ENCODE assay signal across 22 cellular contexts in genomic region chr16:49830873-49831272, GRCh38. TPM values are rescaled to one million over a fixed set of nuclear protein-coding genes. Genes with fewer than 3 reads are reported as not detected.
DNase-seq lines count a peak whose midpoint lies in the region; ATAC-seq and TF ChIP-seq lines count a peak whose summit lies in the region.
"Had no signal": no experiment of that assay in that cellular context is flagged by ENCODE, and none has a peak within 500 bp of the region (broad histone marks: within the 10 kb centered on the region; RNA-seq: fewer than 3 reads in every experiment).

No MANE protein-coding gene starts in this region.

- peaks cover 12% of the 10 kb centered on the region for H3K36me3 Mint-ChIP-seq in nephron (ENCODE audit: low read depth)
- H3K36me3 Mint-ChIP-seq: CD4-positive, CD25-positive, alpha-beta regulatory T cell; CD8-positive, alpha-beta memory T cell had no signal

- ATAC-seq in GM21390 (IDR thresholded peaks at IDR 0.05; ENCODE audit: unreplicated experiment) = no peak
- ATAC-seq: A549, GM12878, HCT116 had no signal

- DNase-seq in ascending aorta (ENCODE audit: low spot score in 2 of 2) (no peak), NCI-H2227 (lab: John Stamatoyannopoulos, UW; ENCODE audit: unreplicated experiment) (no peak), NOMO-1 (lab: John Stamatoyannopoulos, UW; ENCODE audit: unreplicated experiment in 2 of 2) (no peak)
- DNase-seq: C1 segment of cervical spinal cord; CD4-positive, CD25-positive, alpha-beta regulatory T cell; CD8-positive, alpha-beta memory T cell; COR-L47; DMS 273 treated with DMSO at 0.1 percent for 48 hours; DMS53; DND-41; EL; GOT3; H7; HFFc6 had no signal

- H3K4me1 ChIP-seq in ascending aorta = peaks cover 42 to 67% of the 10 kb centered on the region in 2 donors
- peaks cover 26 to 80% (median 66%) of the 10 kb centered on the region in 5 donors for H3K4me1 ChIP-seq in subcutaneous abdominal adipose tissue (ENCODE audit: control insufficient read depth in 5 of 5, insufficient read depth in 5 of 5, low read length in 5 of 5)
- H3K4me1 ChIP-seq: A549 had no signal

- H3K27ac ChIP-seq in ascending aorta (peak overlapping the region; percentile 86 to 90), subcutaneous abdominal adipose tissue (ENCODE audit: low read depth, low read length) (peak overlapping the region; percentile 85)
- H3K27ac ChIP-seq: A549, HL-60 had no signal

- H3K4me3 ChIP-seq in ascending aorta (no peak overlapping the region), subcutaneous abdominal adipose tissue (ENCODE audit: low read depth in 1 of 5, low read length in 5 of 5) (no peak overlapping the region)
- H3K4me3 ChIP-seq: A549, GM12878 had no signal

- TF ChIP-seq CTCF in ascending aorta (IDR thresholded peaks at IDR 0.05) (no peak), nephron (IDR thresholded peaks at IDR 0.05; ENCODE audit: unreplicated experiment in 3 of 3) (no peak)

- H3K4me3 Mint-ChIP-seq in nephron = no peak overlapping the region
- H3K4me3 Mint-ChIP-seq: CD4-positive, CD25-positive, alpha-beta regulatory T cell; CD8-positive, alpha-beta memory T cell; HFFc6 had no signal

- H3K4me1 Mint-ChIP-seq in nephron = peaks cover 79% of the 10 kb centered on the region
- H3K4me1 Mint-ChIP-seq: CD4-positive, CD25-positive, alpha-beta regulatory T cell; CD8-positive, alpha-beta memory T cell had no signal

- H3K27me3 Mint-ChIP-seq in nephron (ENCODE audit: low read depth) = no peaks in the 10 kb centered on the region

- H3K36me3 ChIP-seq in ascending aorta (no peaks in the 10 kb centered on the region), subcutaneous abdominal adipose tissue (ENCODE audit: control insufficient read depth in 5 of 5, insufficient read depth in 5 of 5, low read length in 5 of 5) (no peaks in the 10 kb centered on the region)

- intact Hi-C loops in ascending aorta (cut with DNase I) = loop anchor here (5.0 to 10.0 kb wide), 3 partner anchors 129 to 914 kb away; partner anchors contain the start of gene CYLD

- H3K9ac ChIP-seq in subcutaneous abdominal adipose tissue (ENCODE audit: low read length in 5 of 5) = no peak overlapping the region

- peak overlapping the region; percentile 60 to 97 (median 79) for H3K27ac Mint-ChIP-seq in nephron
- H3K27ac Mint-ChIP-seq: CD4-positive, CD25-positive, alpha-beta regulatory T cell; CD8-positive, alpha-beta memory T cell; HFFc6 had no signal

- H3K9me3 Mint-ChIP-seq in nephron = no peaks in the 10 kb centered on the region
- H3K9me3 Mint-ChIP-seq: HFFc6 had no signal

- H3K9me3 ChIP-seq in ascending aorta (no peaks in the 10 kb centered on the region), subcutaneous abdominal adipose tissue (ENCODE audit: control insufficient read depth in 5 of 5, low read length in 5 of 5) (peaks cover 0 to 2% (median 0%) of the 10 kb centered on the region in 5 donors)
- H3K9me3 ChIP-seq: A549 had no signal

- H3K27me3 ChIP-seq in ascending aorta (no peaks in the 10 kb centered on the region), subcutaneous abdominal adipose tissue (ENCODE audit: control insufficient read depth in 5 of 5, insufficient read depth in 4 of 5, low read length in 5 of 5) (no peaks in the 10 kb centered on the region)

RNA-seq across cellular contexts. Expression of gene ZNF423, which starts 25.0 kb away (rescaled TPM):
- 42.9 TPM for total RNA-seq in ascending aorta
- total RNA-seq: CD8-positive, alpha-beta memory T cell; HFFc6; HT1080 had no signal
